Comparison of ENCODE assay signal across 8 cellular contexts in genomic region chr11:67505605-67506396, GRCh38. TPM values are rescaled to one million over a fixed set of nuclear protein-coding genes. Genes with fewer than 3 reads are reported as not detected.
DNase-seq lines count a peak whose midpoint lies in the region; ATAC-seq and TF ChIP-seq lines count a peak whose summit lies in the region.

No MANE protein-coding gene starts in this region.

- H3K4me1 ChIP-seq in suprapubic skin, result peaks cover 53% of the 10 kb centered on the region

- H3K27me3 ChIP-seq in suprapubic skin, result no peaks in the 10 kb centered on the region

- ATAC-seq in SK-N-SH treated with all-trans-retinoic acid at 6 μM for 48 hours (peak; percentile 73), omental fat pad (ENCODE audit: low FRiP score) (peak; percentile 69)
- peak; percentile 59 to 68 for ATAC-seq in activated naive CD4-positive, alpha-beta T cell treated with anti-CD3 and anti-CD28 coated beads, Interleukin-2, amount 50 U/mL, for 72 hours

- H3K27ac ChIP-seq in suprapubic skin, result peak overlapping the region; percentile 84

- peak overlapping the region; percentile 57 for H3K4me3 ChIP-seq in suprapubic skin

- TF ChIP-seq POLR2A in suprapubic skin (IDR thresholded peaks at IDR 0.05), result no peak

- WGBS in suprapubic skin, result 7% methylated on average over 2 of the region's 17 CpGs

- H3K36me3 ChIP-seq in suprapubic skin, result no peaks in the 10 kb centered on the region

- peak; percentile 45 to 79 for DNase-seq in NCI-H524 (lab: John Stamatoyannopoulos, UW)
- no peak for DNase-seq in NCI-H524 treated with DMSO at 0.1 percent for 48 hours (lab: John Stamatoyannopoulos, UW)
- peak; percentile 94 for DNase-seq in NAMALWA (ENCODE audit: low spot score)
- peak; percentile 95 to 96 for DNase-seq in activated naive CD4-positive, alpha-beta T cell treated with anti-CD3 and anti-CD28 coated beads, Interleukin-2, amount 50 U/mL, for 72 hours (ENCODE audit: low spot score in 2 of 2)
- DNase-seq in glomerular endothelial cell (ENCODE audit: extremely low read depth, low read depth, low spot score), result peak; percentile 44
- DNase-seq in omental fat pad (ENCODE audit: low spot score), result peak; percentile 75
- peak; percentile 89 to 93 for DNase-seq in suprapubic skin (ENCODE audit: low spot score in 2 of 2)

- no peaks in the 10 kb centered on the region for H3K9me3 ChIP-seq in suprapubic skin

- TF ChIP-seq CTCF in omental fat pad (IDR thresholded peaks at IDR 0.05) (peak in 2 of 3 donors; percentile 78 to 84), suprapubic skin (IDR thresholded peaks at IDR 0.05) (peak; percentile 91 to 95)

- peaks cover 14 to 20% of the 10 kb centered on the region in 2 donors for H3K36me3 Mint-ChIP-seq in activated naive CD4-positive, alpha-beta T cell treated with anti-CD3 and anti-CD28 coated beads, Interleukin-2, amount 50 U/mL, for 72 hours

- H3K27ac Mint-ChIP-seq in activated naive CD4-positive, alpha-beta T cell treated with anti-CD3 and anti-CD28 coated beads, Interleukin-2, amount 50 U/mL, for 72 hours, result peak overlapping the region; percentile 97 to 98

- H3K9me3 Mint-ChIP-seq in activated naive CD4-positive, alpha-beta T cell treated with anti-CD3 and anti-CD28 coated beads, Interleukin-2, amount 50 U/mL, for 72 hours, result no peaks in the 10 kb centered on the region

- TF ChIP-seq EP300 in suprapubic skin (IDR thresholded peaks at IDR 0.05), result no peak

TF ChIP-seq in SK-N-SH treated with all-trans-retinoic acid at 6 μM for 48 hours, 23 proteins besides CTCF, POLR2A, EP300 and RAD21:
- no peak for TF ChIP-seq ZNF70 (CRISPR knock-in tag; IDR thresholded peaks at IDR 0.05)
- no peak for TF ChIP-seq RARB (CRISPR knock-in tag; IDR thresholded peaks at IDR 0.05)
- TF ChIP-seq ARNTL (CRISPR knock-in tag; IDR thresholded peaks at IDR 0.05; ENCODE audit: borderline replicate concordance, low read depth), result no peak
- TF ChIP-seq, protein P1, sequence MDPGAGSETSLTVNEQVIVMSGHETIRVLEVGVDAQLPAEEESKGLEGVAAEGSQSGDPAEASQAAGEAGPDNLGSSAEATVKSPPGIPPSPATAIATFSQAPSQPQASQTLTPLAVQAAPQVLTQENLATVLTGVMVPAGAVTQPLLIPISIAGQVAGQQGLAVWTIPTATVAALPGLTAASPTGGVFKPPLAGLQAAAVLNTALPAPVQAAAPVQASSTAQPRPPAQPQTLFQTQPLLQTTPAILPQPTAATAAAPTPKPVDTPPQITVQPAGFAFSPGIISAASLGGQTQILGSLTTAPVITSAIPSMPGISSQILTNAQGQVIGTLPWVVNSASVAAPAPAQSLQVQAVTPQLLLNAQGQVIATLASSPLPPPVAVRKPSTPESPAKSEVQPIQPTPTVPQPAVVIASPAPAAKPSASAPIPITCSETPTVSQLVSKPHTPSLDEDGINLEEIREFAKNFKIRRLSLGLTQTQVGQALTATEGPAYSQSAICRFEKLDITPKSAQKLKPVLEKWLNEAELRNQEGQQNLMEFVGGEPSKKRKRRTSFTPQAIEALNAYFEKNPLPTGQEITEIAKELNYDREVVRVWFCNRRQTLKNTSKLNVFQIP (CRISPR knock-in tag; IDR thresholded peaks at IDR 0.05; ENCODE audit: borderline replicate concordance, low read depth), result no peak
- TF ChIP-seq PPARA (CRISPR knock-in tag; IDR thresholded peaks at IDR 0.05; ENCODE audit: borderline replicate concordance), result no peak
- no peak for TF ChIP-seq OSR1 (CRISPR knock-in tag; IDR thresholded peaks at IDR 0.05)
- TF ChIP-seq GLIS3 (CRISPR knock-in tag; IDR thresholded peaks at IDR 0.05), result no peak
- TF ChIP-seq, protein P2, sequence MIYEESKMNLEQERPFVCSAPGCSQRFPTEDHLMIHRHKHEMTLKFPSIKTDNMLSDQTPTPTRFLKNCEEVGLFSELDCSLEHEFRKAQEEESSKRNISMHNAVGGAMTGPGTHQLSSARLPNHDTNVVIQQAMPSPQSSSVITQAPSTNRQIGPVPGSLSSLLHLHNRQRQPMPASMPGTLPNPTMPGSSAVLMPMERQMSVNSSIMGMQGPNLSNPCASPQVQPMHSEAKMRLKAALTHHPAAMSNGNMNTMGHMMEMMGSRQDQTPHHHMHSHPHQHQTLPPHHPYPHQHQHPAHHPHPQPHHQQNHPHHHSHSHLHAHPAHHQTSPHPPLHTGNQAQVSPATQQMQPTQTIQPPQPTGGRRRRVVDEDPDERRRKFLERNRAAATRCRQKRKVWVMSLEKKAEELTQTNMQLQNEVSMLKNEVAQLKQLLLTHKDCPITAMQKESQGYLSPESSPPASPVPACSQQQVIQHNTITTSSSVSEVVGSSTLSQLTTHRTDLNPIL (CRISPR knock-in tag; IDR thresholded peaks at IDR 0.05; ENCODE audit: low read depth), result no peak
- no peak for TF ChIP-seq ZNF8 (CRISPR knock-in tag; IDR thresholded peaks at IDR 0.05)
- TF ChIP-seq ISL1 (CRISPR knock-in tag; IDR thresholded peaks at IDR 0.05), result no peak
- no peak for TF ChIP-seq TSHZ2 (CRISPR knock-in tag; IDR thresholded peaks at IDR 0.05)
- no peak for TF ChIP-seq ZFP30 (CRISPR knock-in tag; IDR thresholded peaks at IDR 0.05)
- TF ChIP-seq CSDC2 (CRISPR knock-in tag; IDR thresholded peaks at IDR 0.05), result no peak
- no peak for TF ChIP-seq SNAI2 (CRISPR knock-in tag; IDR thresholded peaks at IDR 0.05)
- no peak for TF ChIP-seq ZFP3 (CRISPR knock-in tag; IDR thresholded peaks at IDR 0.05)

RNA-seq across cellular contexts. Expression of gene PITPNM1, which starts 0.6 kb away (rescaled TPM):
- 100 to 1,000 TPM; 102 to 122 TPM for total RNA-seq in activated naive CD4-positive, alpha-beta T cell treated with anti-CD3 and anti-CD28 coated beads, Interleukin-2, amount 50 U/mL, for 72 hours
- total RNA-seq in glomerular endothelial cell, result 18.7 and 64.1 TPM in 2 replicates
- total RNA-seq in omental fat pad, result 10 to 100 TPM; 15.0 to 58.2 (median 26.6) TPM
- total RNA-seq in suprapubic skin, result 10 to 100 TPM; 12.4 to 25.7 (median 19.7) TPM

RNA-seq across cellular contexts. Expression of gene CDK2AP2, which starts 2.2 kb away (rescaled TPM):
- total RNA-seq in activated naive CD4-positive, alpha-beta T cell treated with anti-CD3 and anti-CD28 coated beads, Interleukin-2, amount 50 U/mL, for 72 hours, result 10 to 100 TPM; 72.4 to 85.2 TPM
- total RNA-seq in glomerular endothelial cell, result 71.9 and 77.3 TPM in 2 replicates
- total RNA-seq in omental fat pad, result 10 to 100 TPM; 23.5 to 50.5 (median 34.7) TPM
- 10 to 100 TPM; 16.7 to 44.6 (median 30.9) TPM for total RNA-seq in suprapubic skin

RNA-seq across cellular contexts. Expression of gene CABP2, which starts 17.4 kb away (rescaled TPM):
- total RNA-seq in activated naive CD4-positive, alpha-beta T cell treated with anti-CD3 and anti-CD28 coated beads, Interleukin-2, amount 50 U/mL, for 72 hours, result not detected
- total RNA-seq in glomerular endothelial cell (not detected in 2 replicates), omental fat pad (not detected), suprapubic skin (not detected)

RNA-seq across cellular contexts. Expression of gene AIP, which starts 23.0 kb away (rescaled TPM):
- 100 to 1,000 TPM; 151 to 207 TPM for total RNA-seq in activated naive CD4-positive, alpha-beta T cell treated with anti-CD3 and anti-CD28 coated beads, Interleukin-2, amount 50 U/mL, for 72 hours
- total RNA-seq in glomerular endothelial cell (43.2 and 51.9 TPM in 2 replicates), omental fat pad (10 to 100 TPM; 51.2 to 67.5 (median 62.1) TPM), suprapubic skin (10 to 100 TPM; 30.5 to 58.4 (median 42.2) TPM)

RNA-seq across cellular contexts. Expression of gene TMEM134, which starts 36.8 kb away (rescaled TPM):
- total RNA-seq in activated naive CD4-positive, alpha-beta T cell treated with anti-CD3 and anti-CD28 coated beads, Interleukin-2, amount 50 U/mL, for 72 hours, result 10 to 100 TPM; 39.1 to 77.9 TPM
- total RNA-seq in glomerular endothelial cell, result 32.9 and 88.6 TPM in 2 replicates
- 10 to 100 TPM; 33.6 to 56.6 (median 44.0) TPM for total RNA-seq in omental fat pad
- 100 to 1,000 TPM; 131 to 376 (median 207) TPM for total RNA-seq in suprapubic skin
